Comparison of ENCODE assay signal across 17 cellular contexts in genomic region chr5:138444078-138444773, GRCh38. TPM values are rescaled to one million over a fixed set of nuclear protein-coding genes. Genes with fewer than 3 reads are reported as not detected.
DNase-seq lines count a peak whose midpoint lies in the region; ATAC-seq, FAIRE-seq and TF ChIP-seq lines count a peak whose summit lies in the region.
"Had no signal": no experiment of that assay in that cellular context is flagged by ENCODE, and none has a peak within 500 bp of the region (broad histone marks: within the 10 kb centered on the region; RNA-seq: fewer than 3 reads in every experiment).

No MANE protein-coding gene starts in this region.

- no peak overlapping the region for H3K27ac Mint-ChIP-seq in natural killer cell treated with Interleukin-12 subunit alpha and Interleukin-12 subunit beta and Interleukin-15 and Interleukin-18, amount 100 ng/mL, for 72 hours
- no peak overlapping the region for H3K27ac Mint-ChIP-seq in natural killer cell
- H3K27ac Mint-ChIP-seq in neural progenitor cell, result peak overlapping the region; percentile 70
- H3K27ac Mint-ChIP-seq: CD4-positive, CD25-positive, alpha-beta regulatory T cell; GM23338; HFFc6 had no signal

- no peak overlapping the region for H3K14ac ChIP-seq in H1 (ENCODE audit: insufficient read length)

- no peak overlapping the region for H3K27ac ChIP-seq in H1 (ENCODE audit: low read depth, low read length)
- H3K27ac ChIP-seq in neural progenitor cell, result no peak overlapping the region
- H3K27ac ChIP-seq in left lung, result no peak overlapping the region
- no peak overlapping the region for H3K27ac ChIP-seq in colonic mucosa
- H3K27ac ChIP-seq: BLaER1 treated with 17β-estradiol and CSF1 and Interleukin-3, amounts not matched to agents 10 nM and 100 nM had no signal

- intact Hi-C loops in natural killer cell (cut with micrococcal nuclease), result no loop called here
- intact Hi-C loops in left lung (cut with DNase I), result no loop called here
- intact Hi-C loops in colonic mucosa (cut with DNase I), result no loop called here

- H3K36me3 ChIP-seq in H1 (ENCODE audit: control insufficient read depth in 2 of 4, insufficient read depth in 4 of 4, low read length in 3 of 4) (no peaks in the 10 kb centered on the region), neural progenitor cell (no peaks in the 10 kb centered on the region), left lung (no peaks in the 10 kb centered on the region), colonic mucosa (no peaks in the 10 kb centered on the region)
- H3K36me3 ChIP-seq: BLaER1 treated with 17β-estradiol and CSF1 and Interleukin-3, amounts not matched to agents 10 nM and 100 nM had no signal

- H3K18ac ChIP-seq in H1 (ENCODE audit: extremely low read depth, low read length), result no peak overlapping the region

- no peaks in the 10 kb centered on the region for H3K9me3 Mint-ChIP-seq in natural killer cell treated with Interleukin-12 subunit alpha and Interleukin-12 subunit beta and Interleukin-15 and Interleukin-18, amount 100 ng/mL, for 72 hours
- no peaks in the 10 kb centered on the region for H3K9me3 Mint-ChIP-seq in natural killer cell
- no peaks in the 10 kb centered on the region for H3K9me3 Mint-ChIP-seq in neural progenitor cell
- H3K9me3 Mint-ChIP-seq: GM23338, HFFc6 had no signal

- H4K91ac ChIP-seq in H1 (replicated peaks; ENCODE audit: insufficient read length, low read length), result no peak overlapping the region

- no peak overlapping the region for H2AK5ac ChIP-seq in H1 (ENCODE audit: low read depth, low read length)

- TF ChIP-seq EP300 in H1 (IDR thresholded peaks at IDR 0.05; ENCODE audit: borderline replicate concordance in 1 of 2, low read depth in 2 of 2, low read length in 2 of 2), result no peak

- no peak overlapping the region for H2BK20ac ChIP-seq in H1 (ENCODE audit: low read length)

- 0 out of 2 replicates have a peak, but pooled peaks cover 3% of the 10 kb centered on the region for H3K79me1 ChIP-seq in H1 (ENCODE audit: low read depth, low read length)

- no peak for TF ChIP-seq POLR2A in H1 (IDR thresholded peaks at IDR 0.05; ENCODE audit: control extremely low read depth in 1 of 2, low read depth in 2 of 2, low read length in 2 of 2)

- peaks cover 7% of the 10 kb centered on the region for H3F3A ChIP-seq in neural progenitor cell (ENCODE audit: low read depth)

- H4K8ac ChIP-seq in H1 (ENCODE audit: extremely low read depth, insufficient read depth, low read length), result 0 out of 2 replicates have a peak overlapping the region, but pooled peaks have one; percentile 12

- H3K56ac ChIP-seq in H1 (replicated peaks; ENCODE audit: insufficient read length, low read depth, low read length), result no peak overlapping the region

- H3K4me3 Mint-ChIP-seq in natural killer cell treated with Interleukin-12 subunit alpha and Interleukin-12 subunit beta and Interleukin-15 and Interleukin-18, amount 100 ng/mL, for 72 hours, result no peak overlapping the region
- H3K4me3 Mint-ChIP-seq in natural killer cell (no peak overlapping the region), neural progenitor cell (no peak overlapping the region)
- H3K4me3 Mint-ChIP-seq: GM23338, HFFc6 had no signal

- WGBS in H1 (ENCODE audit: extremely low coverage in 1 of 2, insufficient coverage in 1 of 2, insufficient read length in 1 of 2, insufficient replicate concordance in 2 of 2, low coverage in 1 of 2, low lambda C conversion rate in 2 of 2, missing lambda C conversion rate in 1 of 2), 2 experiments, result 92% methylated on average over 13 of the region's 13 CpGs; no CpG with 5 or more reads in 1 of the 2 experiments

- H4K20me1 ChIP-seq in H1 (replicated peaks in 1 of 2; ENCODE audit: control insufficient read depth in 1 of 2, insufficient read depth in 2 of 2, low read length in 2 of 2) (no peaks in the 10 kb centered on the region), neural progenitor cell (ENCODE audit: low read depth) (peaks cover 7% of the 10 kb centered on the region)

- no peak overlapping the region for H2AFZ ChIP-seq in H1 (ENCODE audit: low read length)
- no peak overlapping the region for H2AFZ ChIP-seq in neural progenitor cell (replicated peaks)
- H2AFZ ChIP-seq: GM23338 had no signal

- no peak overlapping the region for H3K4ac ChIP-seq in H1 (replicated peaks; ENCODE audit: insufficient read length, low read depth, low read length)

- no peak for FAIRE-seq in H1 (lab: Jason Lieb, UNC)
- FAIRE-seq: HTR-8/SVneo had no signal

- TF ChIP-seq CTCF in natural killer cell (IDR thresholded peaks at IDR 0.05), result no peak
- TF ChIP-seq CTCF in H1 (IDR thresholded peaks at IDR 0.05; ENCODE audit: control extremely low read depth in 1 of 3, insufficient read depth in 1 of 3, low read depth in 1 of 3, low read length in 3 of 3), result no peak
- TF ChIP-seq CTCF in neural progenitor cell (IDR thresholded peaks at IDR 0.05), result no peak
- no peak for TF ChIP-seq CTCF in left lung (IDR thresholded peaks at IDR 0.05)
- no peak for TF ChIP-seq CTCF in colonic mucosa (IDR thresholded peaks at IDR 0.05)

- no peak overlapping the region for H2BK120ac ChIP-seq in H1 (replicated peaks; ENCODE audit: low read depth, low read length)

- H3K9ac ChIP-seq in H1 (replicated peaks in 1 of 4; ENCODE audit: extremely low read depth in 1 of 4, low read depth in 3 of 4, low read length in 3 of 4) (no peak overlapping the region), neural progenitor cell (no peak overlapping the region), colonic mucosa (ENCODE audit: low read depth in 2 of 2, low read length in 2 of 2) (no peak overlapping the region)
- H3K9ac ChIP-seq: BLaER1 treated with 17β-estradiol and CSF1 and Interleukin-3, amounts not matched to agents 10 nM and 100 nM had no signal

- H3K27me3 Mint-ChIP-seq in natural killer cell treated with Interleukin-12 subunit alpha and Interleukin-12 subunit beta and Interleukin-15 and Interleukin-18, amount 100 ng/mL, for 72 hours, result no peaks in the 10 kb centered on the region
- H3K27me3 Mint-ChIP-seq in natural killer cell (ENCODE audit: low read depth in 2 of 2), result peaks cover 0 to 9% of the 10 kb centered on the region in 2 donors
- H3K27me3 Mint-ChIP-seq in neural progenitor cell (ENCODE audit: insufficient read depth, low read depth), result peaks cover 9% of the 10 kb centered on the region
- H3K27me3 Mint-ChIP-seq: CD4-positive, CD25-positive, alpha-beta regulatory T cell had no signal

- peaks cover 0 to 1% (median 0%) of the 10 kb centered on the region in 4 experiments; a peak in 1 of 7 replicates for H3K27me3 ChIP-seq in H1 (replicated peaks in 1 of 4; ENCODE audit: control insufficient read depth in 3 of 4, extremely low read depth in 1 of 4, insufficient read depth in 3 of 4, low read length in 3 of 4)
- H3K27me3 ChIP-seq in neural progenitor cell, result no peaks in the 10 kb centered on the region
- peaks cover 0 to 16% of the 10 kb centered on the region in 2 donors for H3K27me3 ChIP-seq in left lung
- no peaks in the 10 kb centered on the region for H3K27me3 ChIP-seq in colonic mucosa

- H3K36me3 Mint-ChIP-seq in natural killer cell treated with Interleukin-12 subunit alpha and Interleukin-12 subunit beta and Interleukin-15 and Interleukin-18, amount 100 ng/mL, for 72 hours, result no peaks in the 10 kb centered on the region
- no peaks in the 10 kb centered on the region for H3K36me3 Mint-ChIP-seq in natural killer cell
- peaks cover 10% of the 10 kb centered on the region for H3K36me3 Mint-ChIP-seq in neural progenitor cell
- H3K36me3 Mint-ChIP-seq: CD4-positive, CD25-positive, alpha-beta regulatory T cell had no signal

- no peak overlapping the region for H2BK12ac ChIP-seq in H1 (ENCODE audit: low read depth, low read length)

- H3K4me1 Mint-ChIP-seq in natural killer cell treated with Interleukin-12 subunit alpha and Interleukin-12 subunit beta and Interleukin-15 and Interleukin-18, amount 100 ng/mL, for 72 hours (ENCODE audit: low read depth in 2 of 2), result peaks cover 3 to 8% of the 10 kb centered on the region in 2 donors
- H3K4me1 Mint-ChIP-seq in natural killer cell (peaks cover 0 to 14% of the 10 kb centered on the region in 2 donors), neural progenitor cell (peaks cover 31% of the 10 kb centered on the region)

- no peak overlapping the region for H2BK15ac ChIP-seq in H1 (ENCODE audit: low read length)

- no peak overlapping the region for H3K4me2 ChIP-seq in H1 (ENCODE audit: insufficient read depth in 1 of 2, low read depth in 2 of 2, low read length in 2 of 2)
- H3K4me2 ChIP-seq in neural progenitor cell, result no peak overlapping the region
- H3K4me2 ChIP-seq: BLaER1 treated with 17β-estradiol and CSF1 and Interleukin-3, amounts not matched to agents 10 nM and 100 nM; GM23338 had no signal

- H3K4me1 ChIP-seq in H1 (replicated peaks in 1 of 4; ENCODE audit: control insufficient read depth in 3 of 4, insufficient read depth in 4 of 4, low read length in 3 of 4) (peaks cover 4 to 23% (median 16%) of the 10 kb centered on the region in 4 experiments), neural progenitor cell (peaks cover 24% of the 10 kb centered on the region), left lung (peaks cover 0 to 4% of the 10 kb centered on the region in 2 donors), colonic mucosa (no peaks in the 10 kb centered on the region)

- H3K9me3 ChIP-seq in H1 (ENCODE audit: insufficient read depth in 2 of 2, low read depth in 1 of 2, low read length in 1 of 2) (no peaks in the 10 kb centered on the region), neural progenitor cell (ENCODE audit: low read depth) (no peaks in the 10 kb centered on the region), left lung (no peaks in the 10 kb centered on the region), colonic mucosa (no peaks in the 10 kb centered on the region)
- H3K9me3 ChIP-seq: BLaER1 treated with 17β-estradiol and CSF1 and Interleukin-3, amounts not matched to agents 10 nM and 100 nM; HAP-1 had no signal

- no peak overlapping the region for H3K23ac ChIP-seq in H1 (ENCODE audit: insufficient read length)

- no peak overlapping the region for H4K5ac ChIP-seq in H1 (ENCODE audit: insufficient read length, low read depth, low read length)

- DNase-seq in natural killer cell treated with Interleukin-12 subunit alpha and Interleukin-12 subunit beta and Interleukin-15 and Interleukin-18, amount 100 ng/mL, for 72 hours (ENCODE audit: low spot score), result peak; percentile 45
- DNase-seq in natural killer cell (no peak), H1 (ENCODE audit: low read depth in 1 of 2, low spot score in 2 of 2) (no peak), neural progenitor cell (ENCODE audit: low spot score) (no peak), putamen (ENCODE audit: low spot score) (no peak), left lung (no peak), colonic mucosa (no peak)
- no peak for DNase-seq in activated CD8-positive, alpha-beta memory T cell treated with anti-CD3 and anti-CD28 coated beads, Interleukin-2, amount 50 U/mL, for 48 hours
- DNase-seq: ACHN; CD4-positive, CD25-positive, alpha-beta regulatory T cell; DMS53; GF-D8; HFFc6 had no signal

- POLR2A ChIA-PET in H1 (lab: Charles Lee; ENCODE audit: partially characterized antibody), result interaction anchor here (0.8 to 10.1 kb wide), 4 partner anchors 21 to 71 kb away, joined by 3 to 128 read pairs (median 3); partner anchors contain the start of gene EGR1

- CTCF ChIA-PET in H1 (lab: Charles Lee; ENCODE audit: partially characterized antibody), result interaction anchor here (0.5 to 24.9 kb wide), 3 partner anchors 17 to 60 kb away, joined by 3 to 532 read pairs (median 215); partner anchors contain the start of gene EGR1

- no peaks in the 10 kb centered on the region for H3K79me2 ChIP-seq in H1 (ENCODE audit: control insufficient read depth in 1 of 2, insufficient read depth in 2 of 2, low read length in 2 of 2)
- peaks cover 16% of the 10 kb centered on the region for H3K79me2 ChIP-seq in neural progenitor cell (ENCODE audit: low read depth)

- H3K23me2 ChIP-seq in H1 (ENCODE audit: low read depth, low read length), result peaks cover 7% of the 10 kb centered on the region

- H3K4me3 ChIP-seq in H1 (ENCODE audit: extremely low read depth in 1 of 4, insufficient read depth in 2 of 4, low read depth in 3 of 4, low read length in 4 of 4) (no peak overlapping the region), neural progenitor cell (no peak overlapping the region), left lung (no peak overlapping the region), colonic mucosa (no peak overlapping the region)
- H3K4me3 ChIP-seq: BLaER1 treated with 17β-estradiol and CSF1 and Interleukin-3, amounts not matched to agents 10 nM and 100 nM; GM23338; HAP-1 had no signal

- H2BK5ac ChIP-seq in H1 (ENCODE audit: low read depth, low read length), result no peak overlapping the region

- TF ChIP-seq RAD21 in H1 (IDR thresholded peaks at IDR 0.05 in 1 of 2, conservative IDR thresholded peaks at IDR 0.05 in 1 of 2; ENCODE audit: low read depth in 2 of 2, low read length in 2 of 2), result no peak

- no peak for ATAC-seq in natural killer cell treated with Interleukin-12 subunit alpha and Interleukin-12 subunit beta and Interleukin-15 and Interleukin-18, amount 100 ng/mL, for 72 hours
- ATAC-seq in natural killer cell, result no peak
- no peak for ATAC-seq in left lung
- ATAC-seq: GM23338 had no signal

RNA-seq across cellular contexts. Expression of gene REEP2, which starts 5.4 kb away (rescaled TPM):
- total RNA-seq in natural killer cell treated with Interleukin-12 subunit alpha and Interleukin-12 subunit beta and Interleukin-15 and Interleukin-18, amount 100 ng/mL, for 72 hours, result under 1 TPM in 1 of 2 donors, not detected in 1; 0.75 TPM
- total RNA-seq in natural killer cell (under 1 TPM; 0.28 to 0.79 (median 0.66) TPM), neural progenitor cell (ENCODE audit: low replicate concordance) (17.4 and 56.3 TPM in 2 replicates), left lung (1 to 10 TPM in 1 of 2 donors, under 1 TPM in 1; 0.52 to 2.5 TPM), colonic mucosa (1 to 10 TPM in 1 of 2 donors, under 1 TPM in 1; 0.42 to 3.2 TPM)
- total RNA-seq in H1 (2021; fragmentation: NEBNext Ultra II Directional; extraction: Animal tissue kit (Norgen Biotek cat#: 25700)), result 40.2 and 41.4 TPM in 2 replicates
- polyA plus RNA-seq in H1 (2011; rRNA removed), result 26.5 and 44.7 TPM in 2 replicates
- 38.9 TPM for polyA plus RNA-seq in H1 (2011; cell fraction: cytosol; rRNA removed)
- 64.2 TPM for polyA plus RNA-seq in H1 (2011; cell fraction: nucleus; rRNA removed)
- polyA plus RNA-seq in H1 (2012, experiment 1 of 2), result 29.7 to 48.4 TPM (median 41.9 TPM) in 4 replicates
- 34.3 TPM for polyA plus RNA-seq in H1 (2012, experiment 2 of 2)
- 29.8 TPM for polyA plus RNA-seq in H1 (2013, experiment 1 of 2)
- 32.6 TPM for polyA plus RNA-seq in H1 (2013, experiment 2 of 2)
- 39.8 and 60.9 TPM in 2 replicates for polyA minus RNA-seq in H1 (2011; rRNA and poly(A)+ RNA removed)
- 26.1 TPM for polyA minus RNA-seq in H1 (2011; cell fraction: cytosol; rRNA and poly(A)+ RNA removed)
- polyA minus RNA-seq in H1 (2011; cell fraction: nucleus; rRNA and poly(A)+ RNA removed), result 15.0 TPM
- total RNA-seq: CD4-positive, CD25-positive, alpha-beta regulatory T cell had no signal

RNA-seq across cellular contexts. Expression of gene EGR1, which starts 21.1 kb away (rescaled TPM):
- total RNA-seq in natural killer cell treated with Interleukin-12 subunit alpha and Interleukin-12 subunit beta and Interleukin-15 and Interleukin-18, amount 100 ng/mL, for 72 hours, result 10 to 100 TPM in 1 of 2 donors, 1 to 10 TPM in 1; 8.5 to 11.2 TPM
- total RNA-seq in natural killer cell (100 to 1,000 TPM in 1 of 3 donors, 10 to 100 TPM in 2; 52.1 to 137 (median 84.8) TPM), neural progenitor cell (ENCODE audit: low replicate concordance) (25.1 and 31.3 TPM in 2 replicates), left lung (10 to 100 TPM; 42.3 to 92.6 TPM), colonic mucosa (10 to 100 TPM in 1 of 2 donors, 1 to 10 TPM in 1; 6.7 to 73.9 TPM)
- total RNA-seq in H1 (2021; fragmentation: NEBNext Ultra II Directional; extraction: Animal tissue kit (Norgen Biotek cat#: 25700)), result 35.5 and 39.6 TPM in 2 replicates
- 16.2 and 36.0 TPM in 2 replicates for polyA plus RNA-seq in H1 (2011; rRNA removed)
- polyA plus RNA-seq in H1 (2011; cell fraction: cytosol; rRNA removed), result 10.2 TPM
- 69.1 TPM for polyA plus RNA-seq in H1 (2011; cell fraction: nucleus; rRNA removed)
- 43.9 to 75.3 TPM (median 58.9 TPM) in 4 replicates for polyA plus RNA-seq in H1 (2012, experiment 1 of 2)
- polyA plus RNA-seq in H1 (2012, experiment 2 of 2), result 61.0 TPM
- polyA plus RNA-seq in H1 (2013, experiment 1 of 2), result 5.5 TPM
- polyA plus RNA-seq in H1 (2013, experiment 2 of 2), result 5.1 TPM
- polyA minus RNA-seq in H1 (2011; rRNA and poly(A)+ RNA removed), result 7.8 and 16.3 TPM in 2 replicates
- 22.8 TPM for polyA minus RNA-seq in H1 (2011; cell fraction: cytosol; rRNA and poly(A)+ RNA removed)
- 79.4 TPM for polyA minus RNA-seq in H1 (2011; cell fraction: nucleus; rRNA and poly(A)+ RNA removed)
